ENCODE assay signal across 10 cellular contexts in genomic region chr4:10460313-10461047, GRCh38. TPM values are rescaled to one million over a fixed set of nuclear protein-coding genes. Genes with fewer than 3 reads are reported as not detected.
DNase-seq lines count a peak whose midpoint lies in the region; ATAC-seq and TF ChIP-seq lines count a peak whose summit lies in the region.
"Had no signal": no experiment of that assay in that cellular context is flagged by ENCODE, and none has a peak within 500 bp of the region (broad histone marks: within the 10 kb centered on the region; RNA-seq: fewer than 3 reads in every experiment).

No MANE protein-coding gene starts in this region.

- H3K9me3 Mint-ChIP-seq in immature natural killer cell: peaks cover 0 to 7% (median 0%) of the 10 kb centered on the region in 6 donors

- no peaks in the 10 kb centered on the region for H3K27me3 ChIP-seq in thoracic aorta (replicated peaks; ENCODE audit: insufficient read depth)

- peaks cover 0 to 4% (median 0%) of the 10 kb centered on the region in 3 donors for H3K36me3 Mint-ChIP-seq in immature natural killer cell

- peaks cover 25 to 41% of the 10 kb centered on the region in 2 donors for H3K4me1 Mint-ChIP-seq in immature natural killer cell

- TF ChIP-seq CTCF in thoracic aorta (IDR thresholded peaks at IDR 0.05): no peak

- peak overlapping the region; percentile 12 to 74 (median 33) for H3K4me3 Mint-ChIP-seq in immature natural killer cell

- peak; percentile 49 for DNase-seq in stimulated activated CD4-positive, alpha-beta T cell treated with anti-CD3 and anti-CD28 coated beads, Interleukin-15, amount 100 ng/mL, for 24 hours
- DNase-seq in stimulated activated CD4-positive, alpha-beta T cell treated with anti-CD3 and anti-CD28 coated beads, Interleukin-4, amount 100 ng/mL, for 1 hour: no peak
- peak; percentile 58 to 65 for DNase-seq in activated T-cell treated with anti-CD3 and anti-CD28 coated beads, Interleukin-2, amount 50 U/mL, for 48 hours
- DNase-seq in immature natural killer cell (no peak), thoracic aorta (ENCODE audit: low spot score) (no peak), substantia nigra (lab: John Stamatoyannopoulos, UW) (no peak)
- DNase-seq: NCI-H1048 had no signal

- H3K27me3 Mint-ChIP-seq in immature natural killer cell (ENCODE audit: low read depth in 3 of 3): peaks cover 20 to 41% (median 26%) of the 10 kb centered on the region in 3 donors

- H3K9me3 ChIP-seq in thoracic aorta: no peaks in the 10 kb centered on the region

- H3K4me3 ChIP-seq in thoracic aorta: peak overlapping the region; percentile 68

- H3K27ac ChIP-seq in thoracic aorta (no peak overlapping the region), substantia nigra (ENCODE audit: low read depth, low read length, poor library complexity, severe bottlenecking) (no peak overlapping the region)
- H3K27ac ChIP-seq: parathyroid adenoma had no signal

- no peaks in the 10 kb centered on the region for H3K36me3 ChIP-seq in thoracic aorta

- ATAC-seq in thoracic aorta (ENCODE audit: insufficient number of reproducible peaks, low FRiP score, low read depth) (no peak), HG03095 (IDR thresholded peaks at IDR 0.05; ENCODE audit: unreplicated experiment) (no peak), GM18498 (IDR thresholded peaks at IDR 0.05; ENCODE audit: unreplicated experiment) (no peak)

- peaks cover 3 to 23% of the 10 kb centered on the region in 2 donors for H3K4me1 ChIP-seq in thoracic aorta (ENCODE audit: control insufficient read depth in 1 of 2, low read depth in 2 of 2)
- H3K4me1 ChIP-seq: parathyroid adenoma had no signal

- peak overlapping the region in 1 of 6 donors; percentile 31 for H3K27ac Mint-ChIP-seq in immature natural killer cell

RNA-seq across cellular contexts. Expression of gene ZNF518B, which starts 3.3 kb away (rescaled TPM):
- 1 to 10 TPM; 2.8 to 8.5 (median 4.9) TPM for polyA plus RNA-seq in immature natural killer cell
- total RNA-seq in thoracic aorta: 10 to 100 TPM; 11.1 to 15.4 TPM

Comparison
In these comparisons a context has a peak if more than half of its experiments do, and no peak if none do; other contexts are left out.
1. DNase-seq: peak in stimulated activated CD4-positive, alpha-beta T cell treated with anti-CD3 and anti-CD28 coated beads, Interleukin-15, amount 100 ng/mL, for 24 hours (single experiment) and activated T-cell treated with anti-CD3 and anti-CD28 coated beads, Interleukin-2, amount 50 U/mL, for 48 hours (2 of 2); none in stimulated activated CD4-positive, alpha-beta T cell treated with anti-CD3 and anti-CD28 coated beads, Interleukin-4, amount 100 ng/mL, for 1 hour (single experiment), immature natural killer cell (0 of 3), thoracic aorta (single experiment) and substantia nigra (0 of 49).